In genomic region chrX:45598841-45599240, GRCh38 we compare ENCODE assay signal across 1 cellular context.
TF ChIP-seq lines count a peak whose summit lies in the region.

No MANE protein-coding gene starts in this region.

TF ChIP-seq in HepG2, 621 proteins besides CTCF, POLR2A, EP300 and RAD21 (continued from another document):
- TF ChIP-seq TSC22D2 (CRISPR knock-in tag; IDR thresholded peaks at IDR 0.05; ENCODE audit: borderline replicate concordance) (no peak), ARID3A (IDR thresholded peaks at IDR 0.05; ENCODE audit: low read depth, low read length) (no peak), AHR (CRISPR knock-in tag; IDR thresholded peaks at IDR 0.05) (no peak), ZNF17 (CRISPR knock-in tag; IDR thresholded peaks at IDR 0.05) (no peak), NR2F1 (CRISPR knock-in tag; IDR thresholded peaks at IDR 0.05) (no peak), ZNF614 (CRISPR knock-in tag; IDR thresholded peaks at IDR 0.05; ENCODE audit: borderline replicate concordance) (no peak), DDIT3 (CRISPR knock-in tag; IDR thresholded peaks at IDR 0.05) (no peak)
- TF ChIP-seq, protein P1, sequence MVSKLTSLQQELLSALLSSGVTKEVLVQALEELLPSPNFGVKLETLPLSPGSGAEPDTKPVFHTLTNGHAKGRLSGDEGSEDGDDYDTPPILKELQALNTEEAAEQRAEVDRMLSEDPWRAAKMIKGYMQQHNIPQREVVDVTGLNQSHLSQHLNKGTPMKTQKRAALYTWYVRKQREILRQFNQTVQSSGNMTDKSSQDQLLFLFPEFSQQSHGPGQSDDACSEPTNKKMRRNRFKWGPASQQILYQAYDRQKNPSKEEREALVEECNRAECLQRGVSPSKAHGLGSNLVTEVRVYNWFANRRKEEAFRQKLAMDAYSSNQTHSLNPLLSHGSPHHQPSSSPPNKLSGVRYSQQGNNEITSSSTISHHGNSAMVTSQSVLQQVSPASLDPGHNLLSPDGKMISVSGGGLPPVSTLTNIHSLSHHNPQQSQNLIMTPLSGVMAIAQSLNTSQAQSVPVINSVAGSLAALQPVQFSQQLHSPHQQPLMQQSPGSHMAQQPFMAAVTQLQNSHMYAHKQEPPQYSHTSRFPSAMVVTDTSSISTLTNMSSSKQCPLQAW (CRISPR knock-in tag; IDR thresholded peaks at IDR 0.05), result no peak
TF ChIP-seq in HepG2: peak in this region for 0.
